1 cellular context compared by ENCODE assay signal in the genomic region with DNA sequence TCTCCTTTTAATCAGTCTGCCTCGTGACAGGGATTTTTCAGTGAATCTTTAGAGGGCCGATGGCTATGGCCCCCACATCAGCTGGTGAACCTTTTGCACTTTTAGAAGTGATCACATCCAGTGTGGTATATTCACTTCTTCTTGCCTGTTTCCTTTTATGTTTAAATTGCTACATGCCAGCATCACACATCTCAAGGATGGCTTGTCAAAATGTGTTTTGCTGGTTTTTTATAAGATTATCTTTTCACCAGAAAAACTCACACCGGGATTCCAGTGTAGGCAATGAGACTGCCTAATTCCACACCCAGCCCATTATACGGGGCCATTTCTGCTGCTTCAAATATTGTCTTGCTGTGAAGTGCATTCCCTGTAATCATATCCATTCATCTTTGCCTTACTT.
TF ChIP-seq lines count a peak whose summit lies in the region.

No MANE protein-coding gene starts in this region.

TF ChIP-seq in H1, 55 proteins besides CTCF, POLR2A, EP300 and RAD21:
- TF ChIP-seq SP2 (IDR thresholded peaks at IDR 0.05; ENCODE audit: low read length) (no peak), GTF2F1 (IDR thresholded peaks at IDR 0.05; ENCODE audit: borderline replicate concordance, low read depth, low read length) (no peak), SP1 (IDR thresholded peaks at IDR 0.05; ENCODE audit: low read depth, low read length) (no peak), NANOG (IDR thresholded peaks at IDR 0.05; ENCODE audit: insufficient read depth, low read depth, low read length, poor library complexity, severe bottlenecking) (no peak), EGR1 (IDR thresholded peaks at IDR 0.05; ENCODE audit: borderline replicate concordance, low read depth, low read length) (no peak), TEAD4 (IDR thresholded peaks at IDR 0.05; ENCODE audit: low read depth, low read length) (no peak), NRF1 (IDR thresholded peaks at IDR 0.05; ENCODE audit: low read depth, low read length) (no peak), CEBPB (IDR thresholded peaks at IDR 0.05; ENCODE audit: low read depth, low read length) (no peak), ASH2L (IDR thresholded peaks at IDR 0.05; ENCODE audit: low read length) (no peak), RXRA (IDR thresholded peaks at IDR 0.05; ENCODE audit: insufficient read depth, low read depth, low read length) (no peak), RFX5 (IDR thresholded peaks at IDR 0.05; ENCODE audit: borderline replicate concordance, low read depth, low read length) (no peak), GABPA (IDR thresholded peaks at IDR 0.05; ENCODE audit: borderline replicate concordance, insufficient read depth, low read length) (no peak), EZH2 (IDR thresholded peaks at IDR 0.05; ENCODE audit: low read depth, low read length, severe bottlenecking) (no peak), CTBP2 (IDR thresholded peaks at IDR 0.05; ENCODE audit: borderline replicate concordance, insufficient read depth, insufficient read length, low read length) (no peak), RBBP5 (IDR thresholded peaks at IDR 0.05; ENCODE audit: borderline replicate concordance, low read depth, low read length) (no peak)
- TF ChIP-seq, protein P1, sequence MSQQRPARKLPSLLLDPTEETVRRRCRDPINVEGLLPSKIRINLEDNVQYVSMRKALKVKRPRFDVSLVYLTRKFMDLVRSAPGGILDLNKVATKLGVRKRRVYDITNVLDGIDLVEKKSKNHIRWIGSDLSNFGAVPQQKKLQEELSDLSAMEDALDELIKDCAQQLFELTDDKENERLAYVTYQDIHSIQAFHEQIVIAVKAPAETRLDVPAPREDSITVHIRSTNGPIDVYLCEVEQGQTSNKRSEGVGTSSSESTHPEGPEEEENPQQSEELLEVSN (IDR thresholded peaks at IDR 0.05): no peak
TF ChIP-seq in H1: peak in this region for 0.
